19 cellular contexts compared by ENCODE assay signal in the genomic region with DNA sequence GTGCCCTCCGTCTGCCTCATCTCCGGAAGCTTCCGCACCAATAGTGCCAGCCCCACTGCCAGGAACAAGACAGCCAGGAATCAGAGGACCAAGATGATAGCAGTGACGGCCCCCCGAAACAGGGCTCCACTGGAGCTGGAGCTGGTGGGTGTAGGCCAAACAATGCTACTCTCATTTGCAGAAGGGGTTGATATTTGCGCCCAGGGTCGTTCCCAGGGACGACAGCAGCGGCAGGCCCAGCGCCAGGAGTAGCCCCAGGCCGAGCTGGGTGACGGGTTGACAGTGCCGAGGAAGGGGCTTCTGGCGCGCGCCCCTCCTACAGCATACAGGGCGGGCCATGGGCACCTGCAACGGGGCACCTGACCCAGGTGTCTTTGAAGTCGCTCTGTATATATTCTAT.
DNase-seq lines count a peak whose midpoint lies in the region; ATAC-seq and TF ChIP-seq lines count a peak whose summit lies in the region.
"Had no signal": no experiment of that assay in that cellular context is flagged by ENCODE, and none has a peak within 500 bp of the region (broad histone marks: within the 10 kb centered on the region; RNA-seq: fewer than 3 reads in every experiment).

No MANE protein-coding gene starts in this region.

- TF ChIP-seq POLR2A in Peyer's patch (IDR thresholded peaks at IDR 0.05), result no peak

- TF ChIP-seq CTCF in chondrocyte (IDR thresholded peaks at IDR 0.05) (no peak), upper lobe of right lung (IDR thresholded peaks at IDR 0.05) (no peak), Peyer's patch (IDR thresholded peaks at IDR 0.05) (no peak)

- H3K79me1 ChIP-seq in neuronal stem cell (ENCODE audit: low read depth, low read length), result no peaks in the 10 kb centered on the region

- no peak overlapping the region for H3K23ac ChIP-seq in neuronal stem cell (ENCODE audit: low read depth, low read length, poor library complexity)

- H3K36me3 Mint-ChIP-seq in chondrocyte (ENCODE audit: low read depth), result no peaks in the 10 kb centered on the region
- H3K36me3 Mint-ChIP-seq: IgD-negative memory B cell had no signal

- no peak overlapping the region for H3K4me2 ChIP-seq in neuronal stem cell (ENCODE audit: insufficient read depth, low read length, poor library complexity, severe bottlenecking)
- H3K4me2 ChIP-seq: A549 had no signal

- no peak overlapping the region for H3K14ac ChIP-seq in neuronal stem cell (ENCODE audit: low read length)

- H3K36me3 ChIP-seq in neuronal stem cell (replicated peaks in 1 of 2; ENCODE audit: control insufficient read depth in 2 of 2, insufficient read depth in 2 of 2, low read length in 2 of 2), result no peaks in the 10 kb centered on the region
- H3K36me3 ChIP-seq in upper lobe of right lung, result no peaks in the 10 kb centered on the region
- no peaks in the 10 kb centered on the region for H3K36me3 ChIP-seq in Peyer's patch

- H3K27me3 Mint-ChIP-seq in chondrocyte (ENCODE audit: low read depth), result no peaks in the 10 kb centered on the region
- H3K27me3 Mint-ChIP-seq: CD4-positive, alpha-beta T cell had no signal

- H4K8ac ChIP-seq in neuronal stem cell (ENCODE audit: low read depth, low read length), result no peak overlapping the region

- peak; percentile 26 for DNase-seq in Right ventricle myocardium superior
- no peak for DNase-seq in left ventricle myocardium superior
- peak; percentile 70 for DNase-seq in chondrocyte (ENCODE audit: low spot score)
- DNase-seq in neuronal stem cell (ENCODE audit: low spot score), result no peak
- DNase-seq in upper lobe of right lung, result no peak
- no peak for DNase-seq in NCI-H1417 (lab: John Stamatoyannopoulos, UW)
- no peak for DNase-seq in Peyer's patch
- DNase-seq: AML-193; CD4-positive, alpha-beta T cell; DMS79 treated with DMSO at 0.1 percent for 48 hours; GF-D8; GOT3; H9 had no signal

- H3K9me3 ChIP-seq in neuronal stem cell (replicated peaks in 1 of 2; ENCODE audit: control insufficient read depth in 2 of 2, insufficient read depth in 1 of 2, low read depth in 1 of 2, low read length in 2 of 2) (no peaks in the 10 kb centered on the region), upper lobe of right lung (no peaks in the 10 kb centered on the region), Peyer's patch (no peaks in the 10 kb centered on the region)
- H3K9me3 ChIP-seq: A549 had no signal

- no peak overlapping the region for H3K9ac ChIP-seq in neuronal stem cell (ENCODE audit: low read depth, low read length, poor library complexity)

- H3K18ac ChIP-seq in neuronal stem cell (ENCODE audit: low read length), result peak overlapping the region; percentile 48

- H3K4me3 ChIP-seq in neuronal stem cell (ENCODE audit: low read length in 2 of 2) (no peak overlapping the region), upper lobe of right lung (no peak overlapping the region), Peyer's patch (no peak overlapping the region)
- H3K4me3 ChIP-seq: A549, GM12878 had no signal

- intact Hi-C loops in Right ventricle myocardium superior (cut with DNase I), result no loop called here
- intact Hi-C loops in left ventricle myocardium superior (cut with micrococcal nuclease), result no loop called here
- intact Hi-C loops in upper lobe of right lung (cut with DNase I), result no loop called here

- H2BK15ac ChIP-seq in neuronal stem cell (ENCODE audit: low read length), result no peak overlapping the region

- H2BK5ac ChIP-seq in neuronal stem cell (ENCODE audit: low read length), result no peak overlapping the region

- no peaks in the 10 kb centered on the region for H3K4me1 ChIP-seq in neuronal stem cell (ENCODE audit: control insufficient read depth in 2 of 2, insufficient read depth in 1 of 2, low read depth in 1 of 2, low read length in 2 of 2)
- no peaks in the 10 kb centered on the region for H3K4me1 ChIP-seq in upper lobe of right lung
- no peaks in the 10 kb centered on the region for H3K4me1 ChIP-seq in Peyer's patch
- H3K4me1 ChIP-seq: A549 had no signal

- peaks cover 4% of the 10 kb centered on the region for H3K4me1 Mint-ChIP-seq in chondrocyte (ENCODE audit: low read depth)
- H3K4me1 Mint-ChIP-seq: H9, IgD-negative memory B cell had no signal

- no peak for ATAC-seq in Right ventricle myocardium superior (ENCODE audit: poor library complexity)
- no peak for ATAC-seq in left ventricle myocardium superior
- peak; percentile 32 for ATAC-seq in upper lobe of right lung
- ATAC-seq: A549, GM12878, HepG2 had no signal

- H3K27ac Mint-ChIP-seq in chondrocyte (ENCODE audit: unreplicated experiment), result no peak overlapping the region
- H3K27ac Mint-ChIP-seq: CD4-positive, alpha-beta T cell; H9 had no signal

- H3K9me3 Mint-ChIP-seq in chondrocyte (ENCODE audit: low read depth), result peaks cover 5% of the 10 kb centered on the region
- H3K9me3 Mint-ChIP-seq: H9 had no signal

- no peak overlapping the region for H3K27ac ChIP-seq in neuronal stem cell (replicated peaks; ENCODE audit: low read length)
- no peak overlapping the region for H3K27ac ChIP-seq in upper lobe of right lung
- H3K27ac ChIP-seq in Peyer's patch, result no peak overlapping the region
- H3K27ac ChIP-seq: 22Rv1, A549, C4-2B had no signal

- no peak overlapping the region for H2AK5ac ChIP-seq in neuronal stem cell (ENCODE audit: low read depth, low read length)

- H3K27me3 ChIP-seq in neuronal stem cell (ENCODE audit: control insufficient read depth in 3 of 3, insufficient read depth in 3 of 3, low read depth in 1 of 3, low read length in 3 of 3), result no peaks in the 10 kb centered on the region
- no peaks in the 10 kb centered on the region for H3K27me3 ChIP-seq in upper lobe of right lung
- H3K27me3 ChIP-seq in Peyer's patch, result no peaks in the 10 kb centered on the region

- no peak overlapping the region for H2BK120ac ChIP-seq in neuronal stem cell (ENCODE audit: low read depth, low read length)

- no CpG with 5 or more reads among the region's 19 CpGs for whole genome bisulfite sequencing in neuronal stem cell (ENCODE audit: extremely low coverage in 2 of 2, insufficient read length in 2 of 2, insufficient replicate concordance in 1 of 2), 2 donors

- no peak overlapping the region for H2AFZ ChIP-seq in neuronal stem cell (ENCODE audit: low read length)

- H2BK12ac ChIP-seq in neuronal stem cell (ENCODE audit: low read length), result no peak overlapping the region

- H3K4me3 Mint-ChIP-seq in chondrocyte (ENCODE audit: unreplicated experiment), result no peak overlapping the region
- H3K4me3 Mint-ChIP-seq: CD4-positive, alpha-beta T cell; H9; IgD-negative memory B cell had no signal

- no peak overlapping the region for H4K91ac ChIP-seq in neuronal stem cell (ENCODE audit: low read depth, low read length, poor library complexity)

- H3K4ac ChIP-seq in neuronal stem cell (ENCODE audit: low read length), result no peak overlapping the region

Comparison
In these comparisons a context has a peak if more than half of its experiments do, and no peak if none do; other contexts are left out.
1. DNase-seq: peak in Right ventricle myocardium superior (single experiment) and chondrocyte (single experiment); none in left ventricle myocardium superior (single experiment), neuronal stem cell (single experiment), upper lobe of right lung (single experiment), NCI-H1417 (0 of 3) and Peyer's patch (0 of 3).